ENCODE assay signal across 22 cellular contexts in the genomic region with DNA sequence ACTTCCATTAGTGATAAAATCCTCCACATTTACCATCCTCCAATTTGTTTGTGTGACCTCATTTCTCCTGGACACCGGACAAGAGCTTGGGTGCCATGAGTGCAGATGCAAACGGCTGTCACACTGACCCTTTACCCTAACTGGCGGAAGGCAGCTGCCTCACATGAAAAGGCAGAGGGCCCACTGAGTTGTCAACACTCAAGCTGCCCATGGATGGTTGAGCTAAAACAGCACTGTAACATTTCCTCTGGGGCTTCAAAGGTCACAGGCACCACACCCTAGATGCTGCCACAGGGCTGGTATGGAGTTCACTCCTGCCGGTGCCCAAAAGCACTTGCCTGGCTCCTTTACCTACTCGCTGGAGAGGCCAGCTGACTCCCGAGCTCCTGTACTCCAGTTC.
"Had no signal": no experiment of that assay in that cellular context is flagged by ENCODE, and none has a peak within 500 bp of the region (broad histone marks: within the 10 kb centered on the region; RNA-seq: fewer than 3 reads in every experiment).

No MANE protein-coding gene starts in this region.

- FAIRE-seq: keratinocyte, small intestine, urothelium cell line had no signal

- H3K36me3 ChIP-seq: lower lobe of right lung, neutrophil, stomach, thoracic aorta had no signal

- H3K27me3 ChIP-seq: neutrophil, stomach had no signal

- H3K9me3 ChIP-seq: lower lobe of right lung, neutrophil, psoas muscle, stomach, thoracic aorta had no signal

- H3K4me1 Mint-ChIP-seq: naive B cell, nephron had no signal

- H3K27ac ChIP-seq: dorsolateral prefrontal cortex, lower lobe of right lung, neutrophil, psoas muscle, stomach, thoracic aorta had no signal

- H3K9me3 Mint-ChIP-seq: nephron, type B pancreatic cell had no signal

- ATAC-seq: psoas muscle had no signal

- H3K4me1 ChIP-seq: lower lobe of right lung, psoas muscle, stomach had no signal

- H3K27me3 Mint-ChIP-seq: naive B cell, type B pancreatic cell had no signal

- H3K36me3 Mint-ChIP-seq: naive B cell, type B pancreatic cell had no signal

- H3K4me3 ChIP-seq: dorsolateral prefrontal cortex, lower lobe of right lung, psoas muscle, stomach, thoracic aorta had no signal

- H3K4me3 Mint-ChIP-seq: naive B cell, nephron, type B pancreatic cell had no signal

- H3K27ac Mint-ChIP-seq: naive B cell, nephron, type B pancreatic cell had no signal

- DNase-seq: central memory CD4-positive, alpha-beta T cell; cortex of kidney; dorsolateral prefrontal cortex; effector CD8-positive, alpha-beta T cell; foreskin melanocyte; head of caudate nucleus; hypothalamus; lower lobe of right lung; mesenchymal stem cell; naive B cell; psoas muscle; small intestine; stimulated activated CD4-positive, alpha-beta T cell treated with anti-CD3 and anti-CD28 coated beads, Interleukin-12 subunit alpha, Interleukin-12 subunit beta, amount 100 ng/mL, for 4 hours; stimulated activated naive CD4-positive, alpha-beta T cell; stomach; substantia nigra had no signal
